ENCODE assay signal across 19 cellular contexts in the genomic region with DNA sequence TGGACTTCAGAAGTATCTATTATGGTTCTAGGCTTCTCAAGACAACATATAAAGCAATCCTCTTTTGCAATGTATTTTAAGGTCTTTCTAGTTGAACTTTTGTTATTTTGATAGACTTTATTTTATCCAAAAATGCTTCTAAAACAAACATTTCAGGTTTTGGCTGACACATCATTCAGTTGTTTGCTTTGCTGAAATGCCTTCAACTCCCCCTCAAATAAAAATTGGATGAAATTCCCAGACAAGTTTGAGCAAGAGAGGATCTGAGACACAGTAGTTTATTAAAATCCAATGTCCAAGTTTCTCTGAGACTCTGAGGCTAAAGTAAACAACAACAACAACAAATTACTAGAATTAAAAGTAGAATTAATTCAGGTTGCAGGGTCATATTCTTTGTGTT.
A peak's percentile ranks its signal among the peaks of the same experiment; 100 is the strongest.
DNase-seq lines count a peak whose midpoint lies in the region; TF ChIP-seq lines count a peak whose summit lies in the region.
"Had no signal": no experiment of that assay in that cellular context is flagged by ENCODE, and none has a peak within 500 bp of the region (broad histone marks: within the 10 kb centered on the region; RNA-seq: fewer than 3 reads in every experiment).

No MANE protein-coding gene starts in this region.

- H3K4me1 Mint-ChIP-seq in CD8-positive, alpha-beta memory T cell = peaks cover 7 to 17% (median 8%) of the 10 kb centered on the region in 3 donors

- H3K27ac ChIP-seq in brain microvascular endothelial cell (peak overlapping the region; percentile 10), osteoblast (ENCODE audit: low read depth, low read length) (peak overlapping the region; percentile 72)
- no peak overlapping the region for H3K27ac ChIP-seq in CD8-positive, alpha-beta memory T cell (ENCODE audit: low read depth, low read length)
- H3K27ac ChIP-seq: KMS-11 had no signal

- H3K9me3 ChIP-seq in osteoblast (ENCODE audit: low read depth, low read length) = no peaks in the 10 kb centered on the region
- no peaks in the 10 kb centered on the region for H3K9me3 ChIP-seq in CD8-positive, alpha-beta memory T cell (ENCODE audit: low read length)
- H3K9me3 ChIP-seq: MG63 had no signal

- H3K4me3 Mint-ChIP-seq in CD8-positive, alpha-beta memory T cell = no peak overlapping the region
- H3K4me3 Mint-ChIP-seq: CD4-positive, CD25-positive, alpha-beta regulatory T cell had no signal

- H3K27ac Mint-ChIP-seq in CD8-positive, alpha-beta memory T cell = no peak overlapping the region
- H3K27ac Mint-ChIP-seq: CD4-positive, CD25-positive, alpha-beta regulatory T cell had no signal

- no peaks in the 10 kb centered on the region for H3K27me3 Mint-ChIP-seq in CD8-positive, alpha-beta memory T cell
- H3K27me3 Mint-ChIP-seq: CD4-positive, CD25-positive, alpha-beta regulatory T cell had no signal

- POLR2A ChIA-PET in CD8-positive, alpha-beta memory T cell (lab: Charles Lee) = no interaction called here

- H3K4me3 ChIP-seq in brain microvascular endothelial cell (ENCODE audit: low read depth, low read length) (no peak overlapping the region), fibroblast of mammary gland (ENCODE audit: control insufficient read depth, low read depth, low read length) (no peak overlapping the region), osteoblast (ENCODE audit: insufficient read depth, low read length) (no peak overlapping the region)
- no peak overlapping the region for H3K4me3 ChIP-seq in CD8-positive, alpha-beta memory T cell (ENCODE audit: low read length)
- H3K4me3 ChIP-seq: MG63 had no signal

- H2AFZ ChIP-seq in osteoblast (ENCODE audit: low read length) = no peak overlapping the region

- H3K4me1 ChIP-seq in osteoblast (ENCODE audit: insufficient read depth, low read length) = peaks cover 52% of the 10 kb centered on the region
- no peaks in the 10 kb centered on the region for H3K4me1 ChIP-seq in CD8-positive, alpha-beta memory T cell (ENCODE audit: insufficient read depth, low read length)

- peak; percentile 16 for DNase-seq in EL
- no peak for DNase-seq in brain microvascular endothelial cell
- DNase-seq in fibroblast of mammary gland (ENCODE audit: low read depth) = peak; percentile 38
- no peak for DNase-seq in osteoblast (ENCODE audit: insufficient read length, low spot score, missing footprints)
- DNase-seq in NCI-H526 (lab: John Stamatoyannopoulos, UW) = no peak
- DNase-seq in CD8-positive, alpha-beta memory T cell = no peak
- DNase-seq in T-helper 9 cell = no peak
- DNase-seq in NCI-H1930 (lab: John Stamatoyannopoulos, UW) = no peak
- DNase-seq: CD4-positive, CD25-positive, alpha-beta regulatory T cell; DMS79 treated with DMSO at 0.1 percent for 48 hours; GF-D8; GOT3; MG63; NCI-H1105; NCI-H187; NCI-H446; NCI-H748 treated with DMSO at 0.1 percent for 48 hours; SHP77 had no signal

- peak overlapping the region; percentile 43 for H3K4me2 ChIP-seq in osteoblast (ENCODE audit: insufficient read depth, low read length)
- H3K4me2 ChIP-seq: KMS-11 had no signal

- no peaks in the 10 kb centered on the region for H3K79me2 ChIP-seq in osteoblast (ENCODE audit: insufficient read depth, low read length)

- no peaks in the 10 kb centered on the region for H4K20me1 ChIP-seq in osteoblast (ENCODE audit: insufficient read depth, low read length)

- in situ Hi-C loops in brain microvascular endothelial cell (cut with HindIII; ENCODE audit: low pct_ligation_motif_present, low sequenced_read_pairs) = no loop called here

- CTCF ChIA-PET in CD8-positive, alpha-beta memory T cell (lab: Charles Lee) = no interaction called here

- peaks cover 0 to 15% (median 9%) of the 10 kb centered on the region in 3 donors for H3K36me3 Mint-ChIP-seq in CD8-positive, alpha-beta memory T cell

- H3K27me3 ChIP-seq in brain microvascular endothelial cell (replicated peaks) (no peaks in the 10 kb centered on the region), osteoblast (ENCODE audit: insufficient read depth, low read length) (no peaks in the 10 kb centered on the region)
- H3K27me3 ChIP-seq in CD8-positive, alpha-beta memory T cell (ENCODE audit: insufficient read depth, low read length, poor library complexity, severe bottlenecking) = no peaks in the 10 kb centered on the region
- H3K27me3 ChIP-seq: MG63 had no signal

- H3K36me3 ChIP-seq in brain microvascular endothelial cell (replicated peaks) (no peaks in the 10 kb centered on the region), osteoblast (ENCODE audit: insufficient read depth, low read length) (no peaks in the 10 kb centered on the region)
- H3K36me3 ChIP-seq in CD8-positive, alpha-beta memory T cell (ENCODE audit: insufficient read depth, low read length) = no peaks in the 10 kb centered on the region

- no peaks in the 10 kb centered on the region for H3K9me3 Mint-ChIP-seq in CD8-positive, alpha-beta memory T cell

- TF ChIP-seq CTCF in brain microvascular endothelial cell (IDR thresholded peaks at IDR 0.05; ENCODE audit: low read depth, low read length, missing control alignments) (no peak), fibroblast of mammary gland (conservative IDR thresholded peaks at IDR 0.05; ENCODE audit: control insufficient read depth, insufficient read depth, low read depth, low read length) (no peak), osteoblast (IDR thresholded peaks at IDR 0.05; ENCODE audit: extremely low read depth, low read depth, low read length) (no peak)

Comparison
In these comparisons a context has a peak if more than half of its experiments do, and no peak if none do; other contexts are left out.
1. DNase-seq: peak in EL (single experiment) and fibroblast of mammary gland (single experiment); none in brain microvascular endothelial cell (single experiment), osteoblast (single experiment), NCI-H526 (0 of 2), CD8-positive, alpha-beta memory T cell (0 of 5), T-helper 9 cell (single experiment) and NCI-H1930 (0 of 2).